9 cellular contexts compared by ENCODE assay signal in the genomic region with DNA sequence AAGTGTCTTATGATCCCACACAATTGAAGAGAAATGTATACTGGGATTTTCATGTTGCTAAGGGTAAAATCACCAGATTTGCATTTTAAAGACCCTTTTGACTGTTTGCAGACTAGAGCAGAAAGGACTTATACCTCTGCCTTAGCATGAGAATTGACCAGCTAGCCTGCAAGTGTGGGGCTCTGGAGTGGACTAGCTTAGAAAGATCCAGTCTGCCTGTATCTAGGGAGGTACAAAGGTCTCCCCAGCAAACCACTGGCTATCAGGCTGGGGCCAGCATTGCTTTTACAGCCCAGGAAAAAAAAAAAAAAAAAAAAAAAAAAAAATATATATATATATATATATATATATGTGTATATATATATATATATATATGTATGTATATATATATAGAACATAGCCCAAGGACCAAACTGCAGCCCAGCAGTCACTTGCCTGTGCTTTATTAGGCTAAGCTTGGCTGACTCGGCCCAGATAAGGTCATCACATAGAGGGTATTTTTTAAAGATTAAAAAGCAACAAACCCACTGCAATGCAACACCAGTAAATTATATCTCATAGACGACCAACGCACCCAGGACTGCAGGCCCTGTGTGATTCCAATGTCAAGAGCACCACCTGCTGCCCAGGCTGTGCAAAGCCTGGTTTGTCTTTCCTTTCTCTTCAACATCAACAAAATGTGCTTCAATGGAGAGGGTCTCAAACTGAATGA.
DNase-seq lines count a peak whose midpoint lies in the region; ATAC-seq, FAIRE-seq and TF ChIP-seq lines count a peak whose summit lies in the region.
"Had no signal": no experiment of that assay in that cellular context is flagged by ENCODE, and none has a peak within 500 bp of the region (broad histone marks: within the 10 kb centered on the region; RNA-seq: fewer than 3 reads in every experiment).

No MANE protein-coding gene starts in this region.

- WGBS in pancreas, 2 donors, result 3 to 4% methylated on average over 3 of the region's 3 CpGs

- no peak for FAIRE-seq in pancreas (lab: Jason Lieb, UNC)

- H3K4me1 ChIP-seq in DOHH2 (ENCODE audit: control insufficient read depth, low read length) (no peaks in the 10 kb centered on the region), pancreas (no peaks in the 10 kb centered on the region)

- H3K27ac ChIP-seq in DOHH2 (ENCODE audit: low read depth, low read length) (no peak overlapping the region), pancreas (no peak overlapping the region)

- H3K27ac Mint-ChIP-seq in activated CD8-positive, alpha-beta T cell treated with anti-CD3 and anti-CD28 coated beads for 36 hours, result no peak overlapping the region
- H3K27ac Mint-ChIP-seq: stimulated activated naive CD8-positive, alpha-beta T cell treated with anti-CD3 and anti-CD28 coated beads, Interleukin-15, Interleukin-2, amounts not matched to agents 100 ng/mL and 50 ng/mL, for 24 hours had no signal

- no peaks in the 10 kb centered on the region for H3K9me3 Mint-ChIP-seq in activated CD8-positive, alpha-beta T cell treated with anti-CD3 and anti-CD28 coated beads for 36 hours
- H3K9me3 Mint-ChIP-seq: stimulated activated naive CD8-positive, alpha-beta T cell treated with anti-CD3 and anti-CD28 coated beads, Interleukin-15, Interleukin-2, amounts not matched to agents 100 ng/mL and 50 ng/mL, for 24 hours had no signal

- TF ChIP-seq CTCF in DOHH2 (IDR thresholded peaks at IDR 0.05; ENCODE audit: low read depth, low read length, poor library complexity, severe bottlenecking) (peak; percentile 81), pancreas (IDR thresholded peaks at IDR 0.05) (peak; percentile 30 to 54 (median 38))
- TF ChIP-seq CTCF in activated CD8-positive, alpha-beta T cell treated with anti-CD3 and anti-CD28 coated beads for 36 hours (IDR thresholded peaks at IDR 0.05), result peak; percentile 70

- ATAC-seq in GM21360 (IDR thresholded peaks at IDR 0.05; ENCODE audit: unreplicated experiment) (peak; percentile 90), HG03520 (IDR thresholded peaks at IDR 0.05; ENCODE audit: unreplicated experiment) (peak; percentile 92), pancreas (peak in 3 of 4 donors; percentile 78 to 84 (median 84))
- ATAC-seq in activated CD8-positive, alpha-beta T cell treated with anti-CD3 and anti-CD28 coated beads for 36 hours, result peak; percentile 72

- no peaks in the 10 kb centered on the region for H3F3A ChIP-seq in DOHH2 (ENCODE audit: control insufficient read depth, insufficient read depth)

- CTCF ChIA-PET in activated CD8-positive, alpha-beta T cell treated with anti-CD3 and anti-CD28 coated beads for 36 hours (lab: Charles Lee), result interaction anchor here (0.9 to 1.9 kb wide), 4 partner anchors 9 to 168 kb away, joined by 3 to 5 read pairs (median 4); no protein-coding TSS in a partner anchor

- no peaks in the 10 kb centered on the region for H3K9me2 ChIP-seq in DOHH2 (replicated peaks; ENCODE audit: control insufficient read depth, low read length)

- no peak overlapping the region for H3K4me2 ChIP-seq in DOHH2 (ENCODE audit: low read length)

- peaks cover 1% of the 10 kb centered on the region for H3K27me3 Mint-ChIP-seq in activated CD8-positive, alpha-beta T cell treated with anti-CD3 and anti-CD28 coated beads for 36 hours
- H3K27me3 Mint-ChIP-seq: stimulated activated naive CD8-positive, alpha-beta T cell treated with anti-CD3 and anti-CD28 coated beads, Interleukin-15, Interleukin-2, amounts not matched to agents 100 ng/mL and 50 ng/mL, for 24 hours had no signal

- POLR2A ChIA-PET in activated CD8-positive, alpha-beta T cell treated with anti-CD3 and anti-CD28 coated beads for 36 hours (lab: Charles Lee), result no interaction called here

- H3K27me3 ChIP-seq in DOHH2 (ENCODE audit: control insufficient read depth, low read length), result no peaks in the 10 kb centered on the region; the same call in 1 of the 2 replicates
- no peaks in the 10 kb centered on the region for H3K27me3 ChIP-seq in pancreas

- DNase-seq in NCI-H526 (lab: John Stamatoyannopoulos, UW), result peak; percentile 20 to 71
- DNase-seq in activated CD8-positive, alpha-beta T cell treated with anti-CD3 and anti-CD28 coated beads for 36 hours, result peak; percentile 61
- DNase-seq in foreskin melanocyte, result peak; percentile 37
- DNase-seq in pancreas, result peak in 4 of 6 donors; percentile 8 to 52 (median 28)
- DNase-seq in central memory CD4-positive, alpha-beta T cell, result no peak

- H3K9me3 ChIP-seq in DOHH2 (ENCODE audit: control insufficient read depth, insufficient read depth, low read length), result no peaks in the 10 kb centered on the region
- no peaks in the 10 kb centered on the region for H3K9me3 ChIP-seq in pancreas

- no peaks in the 10 kb centered on the region for H3K79me2 ChIP-seq in DOHH2 (ENCODE audit: control insufficient read depth, low read length)

- H3K36me3 ChIP-seq in DOHH2 (ENCODE audit: control insufficient read depth, low read length), result no peaks in the 10 kb centered on the region
- H3K36me3 ChIP-seq in pancreas, result no peaks in the 10 kb centered on the region

- H3K4me3 ChIP-seq in DOHH2 (ENCODE audit: low read length) (no peak overlapping the region), pancreas (no peak overlapping the region)

- H3K4me3 Mint-ChIP-seq in activated CD8-positive, alpha-beta T cell treated with anti-CD3 and anti-CD28 coated beads for 36 hours, result no peak overlapping the region
- H3K4me3 Mint-ChIP-seq: stimulated activated naive CD8-positive, alpha-beta T cell treated with anti-CD3 and anti-CD28 coated beads, Interleukin-15, Interleukin-2, amounts not matched to agents 100 ng/mL and 50 ng/mL, for 24 hours had no signal

- intact Hi-C loops in activated CD8-positive, alpha-beta T cell treated with anti-CD3 and anti-CD28 coated beads for 36 hours (cut with micrococcal nuclease), result loop anchor here (10.0 kb wide), 1 partner anchor 736 kb away; no protein-coding TSS in a partner anchor
- intact Hi-C loops in pancreas (cut with DNase I), result loop anchor here in 2 of 3 donors (5.0 kb wide), 1 partner anchor 733 kb away; no protein-coding TSS in a partner anchor

- H3K36me3 Mint-ChIP-seq in activated CD8-positive, alpha-beta T cell treated with anti-CD3 and anti-CD28 coated beads for 36 hours (ENCODE audit: low read depth), result no peaks in the 10 kb centered on the region

- H3K4me1 Mint-ChIP-seq in activated CD8-positive, alpha-beta T cell treated with anti-CD3 and anti-CD28 coated beads for 36 hours (ENCODE audit: low read depth), result no peaks in the 10 kb centered on the region

- no peaks in the 10 kb centered on the region for H4K20me1 ChIP-seq in DOHH2 (ENCODE audit: control insufficient read depth, insufficient read depth, low read depth, low read length)
